3 cellular contexts compared by ENCODE assay signal in the genomic region with DNA sequence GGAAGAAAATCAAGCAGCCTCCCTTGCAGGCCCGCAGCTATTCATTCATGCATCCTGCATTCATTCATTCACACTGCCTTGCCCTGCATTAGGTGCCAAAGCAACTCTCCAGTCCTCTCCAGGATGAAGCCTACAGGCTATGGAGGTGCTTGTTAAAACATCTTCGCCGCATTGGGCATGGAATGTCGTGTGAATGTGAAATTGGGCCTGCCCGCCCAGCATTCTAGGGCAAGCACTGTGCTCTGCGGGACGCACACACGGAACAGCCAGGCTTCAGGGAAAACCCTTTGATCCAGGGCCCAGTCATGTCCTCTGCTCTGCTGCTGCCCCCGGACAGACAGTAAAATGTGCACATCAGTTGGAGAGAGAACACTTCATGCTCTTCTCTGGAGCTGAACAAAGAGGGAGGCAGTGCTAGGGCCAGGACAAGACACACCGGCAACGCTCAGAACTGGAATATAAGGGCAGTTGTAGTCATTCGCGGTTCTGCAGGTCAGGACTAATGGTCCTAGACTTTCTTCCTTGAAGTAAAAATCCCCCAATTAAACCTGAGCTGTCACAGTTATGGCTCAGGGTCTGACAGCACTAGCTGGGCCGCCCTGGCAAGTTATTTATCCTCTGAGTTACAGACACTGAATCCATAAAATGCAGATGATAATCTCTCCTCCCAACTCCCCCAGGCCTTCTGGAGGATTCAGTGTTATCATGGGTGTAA.
TF ChIP-seq lines count a peak whose summit lies in the region.

No MANE protein-coding gene starts in this region.

TF ChIP-seq in SK-N-SH, 30 proteins besides CTCF, POLR2A, EP300 and RAD21:
- no peak for TF ChIP-seq USF2 (IDR thresholded peaks at IDR 0.05; ENCODE audit: borderline replicate concordance, low read depth, low read length)
- no peak for TF ChIP-seq FOXJ3 (CRISPR knock-in tag; IDR thresholded peaks at IDR 0.05)
- peak; percentile 46; the same call in 1 of the 2 replicates for TF ChIP-seq GATA2 (CRISPR knock-in tag; IDR thresholded peaks at IDR 0.05)

TF ChIP-seq in SK-N-SH treated with all-trans-retinoic acid at 6 μM for 48 hours, 23 proteins besides CTCF, POLR2A, EP300 and RAD21:
- TF ChIP-seq, protein P1, sequence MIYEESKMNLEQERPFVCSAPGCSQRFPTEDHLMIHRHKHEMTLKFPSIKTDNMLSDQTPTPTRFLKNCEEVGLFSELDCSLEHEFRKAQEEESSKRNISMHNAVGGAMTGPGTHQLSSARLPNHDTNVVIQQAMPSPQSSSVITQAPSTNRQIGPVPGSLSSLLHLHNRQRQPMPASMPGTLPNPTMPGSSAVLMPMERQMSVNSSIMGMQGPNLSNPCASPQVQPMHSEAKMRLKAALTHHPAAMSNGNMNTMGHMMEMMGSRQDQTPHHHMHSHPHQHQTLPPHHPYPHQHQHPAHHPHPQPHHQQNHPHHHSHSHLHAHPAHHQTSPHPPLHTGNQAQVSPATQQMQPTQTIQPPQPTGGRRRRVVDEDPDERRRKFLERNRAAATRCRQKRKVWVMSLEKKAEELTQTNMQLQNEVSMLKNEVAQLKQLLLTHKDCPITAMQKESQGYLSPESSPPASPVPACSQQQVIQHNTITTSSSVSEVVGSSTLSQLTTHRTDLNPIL (CRISPR knock-in tag; IDR thresholded peaks at IDR 0.05; ENCODE audit: low read depth): no peak
- TF ChIP-seq GLIS3 (CRISPR knock-in tag; IDR thresholded peaks at IDR 0.05): no peak
- no peak for TF ChIP-seq TCF4 (CRISPR knock-in tag; IDR thresholded peaks at IDR 0.05; ENCODE audit: borderline replicate concordance)
- TF ChIP-seq, protein P2, sequence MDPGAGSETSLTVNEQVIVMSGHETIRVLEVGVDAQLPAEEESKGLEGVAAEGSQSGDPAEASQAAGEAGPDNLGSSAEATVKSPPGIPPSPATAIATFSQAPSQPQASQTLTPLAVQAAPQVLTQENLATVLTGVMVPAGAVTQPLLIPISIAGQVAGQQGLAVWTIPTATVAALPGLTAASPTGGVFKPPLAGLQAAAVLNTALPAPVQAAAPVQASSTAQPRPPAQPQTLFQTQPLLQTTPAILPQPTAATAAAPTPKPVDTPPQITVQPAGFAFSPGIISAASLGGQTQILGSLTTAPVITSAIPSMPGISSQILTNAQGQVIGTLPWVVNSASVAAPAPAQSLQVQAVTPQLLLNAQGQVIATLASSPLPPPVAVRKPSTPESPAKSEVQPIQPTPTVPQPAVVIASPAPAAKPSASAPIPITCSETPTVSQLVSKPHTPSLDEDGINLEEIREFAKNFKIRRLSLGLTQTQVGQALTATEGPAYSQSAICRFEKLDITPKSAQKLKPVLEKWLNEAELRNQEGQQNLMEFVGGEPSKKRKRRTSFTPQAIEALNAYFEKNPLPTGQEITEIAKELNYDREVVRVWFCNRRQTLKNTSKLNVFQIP (CRISPR knock-in tag; IDR thresholded peaks at IDR 0.05; ENCODE audit: borderline replicate concordance, low read depth): no peak
- no peak for TF ChIP-seq ZC3H10 (CRISPR knock-in tag; IDR thresholded peaks at IDR 0.05)
- TF ChIP-seq ZFP30 (CRISPR knock-in tag; IDR thresholded peaks at IDR 0.05): no peak
- no peak for TF ChIP-seq SNAI2 (CRISPR knock-in tag; IDR thresholded peaks at IDR 0.05)
- TF ChIP-seq ESRRG (CRISPR knock-in tag; IDR thresholded peaks at IDR 0.05): no peak
- no peak for TF ChIP-seq ZNF565 (CRISPR knock-in tag; conservative IDR thresholded peaks at IDR 0.05; ENCODE audit: low read depth)
- TF ChIP-seq ZNF70 (CRISPR knock-in tag; IDR thresholded peaks at IDR 0.05): no peak
- TF ChIP-seq RARB (CRISPR knock-in tag; IDR thresholded peaks at IDR 0.05): no peak
- no peak for TF ChIP-seq TSHZ2 (CRISPR knock-in tag; IDR thresholded peaks at IDR 0.05)
- TF ChIP-seq BACH2 (CRISPR knock-in tag; IDR thresholded peaks at IDR 0.05; ENCODE audit: borderline replicate concordance): no peak
- TF ChIP-seq ARNTL (CRISPR knock-in tag; IDR thresholded peaks at IDR 0.05; ENCODE audit: borderline replicate concordance, low read depth): no peak

TF ChIP-seq in H1, 55 proteins besides CTCF, POLR2A, EP300 and RAD21:
- TF ChIP-seq ATF2 (IDR thresholded peaks at IDR 0.05; ENCODE audit: low read length): no peak
- TF ChIP-seq HDAC2 (IDR thresholded peaks at IDR 0.05; ENCODE audit: borderline replicate concordance in 1 of 2, low read depth in 2 of 2, low read length in 2 of 2): no peak
- no peak for TF ChIP-seq RNF2 (IDR thresholded peaks at IDR 0.05; ENCODE audit: borderline replicate concordance, low read depth, low read length, missing control alignments, poor library complexity, severe bottlenecking)
- TF ChIP-seq PHF8 (conservative IDR thresholded peaks at IDR 0.05; ENCODE audit: low read depth, low read length): no peak
- TF ChIP-seq JUN (IDR thresholded peaks at IDR 0.05; ENCODE audit: low read depth, low read length): no peak
- TF ChIP-seq ZNF274 (IDR thresholded peaks at IDR 0.05; ENCODE audit: borderline replicate concordance, extremely low read depth, low read length): no peak
- TF ChIP-seq SAP30 (IDR thresholded peaks at IDR 0.05; ENCODE audit: insufficient read depth, insufficient replicate concordance, low read length): no peak
- TF ChIP-seq SP2 (IDR thresholded peaks at IDR 0.05; ENCODE audit: low read length): no peak
- no peak for TF ChIP-seq SUZ12 (IDR thresholded peaks at IDR 0.05; ENCODE audit: low read length)
- TF ChIP-seq TBP (IDR thresholded peaks at IDR 0.05; ENCODE audit: low read depth, low read length): no peak
- no peak for TF ChIP-seq CHD1 (IDR thresholded peaks at IDR 0.05; ENCODE audit: low read depth, low read length)
- TF ChIP-seq CBX5 (IDR thresholded peaks at IDR 0.05; ENCODE audit: low read depth, low read length): no peak
- no peak for TF ChIP-seq BRCA1 (IDR thresholded peaks at IDR 0.05; ENCODE audit: low read depth, low read length)
- TF ChIP-seq, protein P3, sequence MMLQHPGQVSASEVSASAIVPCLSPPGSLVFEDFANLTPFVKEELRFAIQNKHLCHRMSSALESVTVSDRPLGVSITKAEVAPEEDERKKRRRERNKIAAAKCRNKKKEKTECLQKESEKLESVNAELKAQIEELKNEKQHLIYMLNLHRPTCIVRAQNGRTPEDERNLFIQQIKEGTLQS (IDR thresholded peaks at IDR 0.05; ENCODE audit: insufficient read depth, low read depth, low read length): no peak
- no peak for TF ChIP-seq USF2 (IDR thresholded peaks at IDR 0.05; ENCODE audit: low read length)
- no peak for TF ChIP-seq SIRT6 (IDR thresholded peaks at IDR 0.05; ENCODE audit: low read length)
- TF ChIP-seq KDM4A (IDR thresholded peaks at IDR 0.05; ENCODE audit: low read depth, low read length, severe bottlenecking): no peak
